24 cellular contexts compared by ENCODE assay signal in the genomic region with DNA sequence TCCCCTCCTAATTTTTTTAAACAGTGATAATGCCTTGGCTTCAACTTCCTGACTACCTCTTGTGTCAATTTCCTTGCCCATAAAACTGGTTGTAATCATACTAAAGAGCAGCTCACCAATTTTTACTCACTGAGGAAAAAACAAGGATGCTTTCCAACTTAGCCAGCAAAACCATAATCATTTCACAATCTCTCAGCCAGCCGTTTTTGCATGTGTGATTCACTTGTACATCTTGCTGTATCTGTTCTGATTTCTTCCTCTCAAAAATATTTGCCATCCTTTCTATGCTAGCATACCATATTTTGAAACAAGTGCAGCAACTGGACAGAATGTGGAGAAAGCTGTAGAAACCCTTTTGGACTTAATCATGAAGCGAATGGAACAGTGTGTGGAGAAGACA.
DNase-seq lines count a peak whose midpoint lies in the region; ATAC-seq, FAIRE-seq and TF ChIP-seq lines count a peak whose summit lies in the region.
"Had no signal": no experiment of that assay in that cellular context is flagged by ENCODE, and none has a peak within 500 bp of the region (broad histone marks: within the 10 kb centered on the region; RNA-seq: fewer than 3 reads in every experiment).

No MANE protein-coding gene starts in this region.

- H3K9me3 ChIP-seq in thyroid gland: no peaks in the 10 kb centered on the region
- H3K9me3 ChIP-seq in kidney (ENCODE audit: control insufficient read depth in 1 of 2, low read length in 2 of 2): no peaks in the 10 kb centered on the region
- H3K9me3 ChIP-seq: adrenal gland, Caco-2, gastrocnemius medialis had no signal

- no peaks in the 10 kb centered on the region for H3K4me1 ChIP-seq in thyroid gland
- H3K4me1 ChIP-seq in kidney (ENCODE audit: control insufficient read depth in 1 of 2, insufficient read depth in 1 of 2, low read depth in 1 of 2, low read length in 2 of 2): no peaks in the 10 kb centered on the region
- H3K4me1 ChIP-seq: adrenal gland, Caco-2, gastrocnemius medialis had no signal

- no peak overlapping the region for H3K4me3 ChIP-seq in thyroid gland (replicated peaks in 1 of 3)
- H3K4me3 ChIP-seq in kidney (ENCODE audit: low read length in 2 of 2): no peak overlapping the region
- H3K4me3 ChIP-seq: adrenal gland, gastrocnemius medialis, GM12878, SJSA1 had no signal

- intact Hi-C loops in thyroid gland (cut with DNase I) (no loop called here), kidney (cut with DNase I) (no loop called here)

- FAIRE-seq in kidney (lab: Jason Lieb, UNC): no peak
- FAIRE-seq: GM12878 had no signal

- H3K27ac ChIP-seq in thyroid gland (no peak overlapping the region), kidney (ENCODE audit: low read depth in 2 of 2, low read length in 2 of 2) (no peak overlapping the region)
- H3K27ac ChIP-seq: adrenal gland, gastrocnemius medialis, SJSA1 had no signal

- H3K9ac ChIP-seq in kidney (ENCODE audit: low read length in 2 of 2): no peak overlapping the region

- no peaks in the 10 kb centered on the region for H3K36me3 ChIP-seq in thyroid gland
- H3K36me3 ChIP-seq in kidney (ENCODE audit: control insufficient read depth in 1 of 2, insufficient read depth in 2 of 2, low read length in 2 of 2): no peaks in the 10 kb centered on the region
- H3K36me3 ChIP-seq: adrenal gland, gastrocnemius medialis, SJSA1 had no signal

- TF ChIP-seq POLR2A in thyroid gland (IDR thresholded peaks at IDR 0.05): no peak

- 86 to 93% methylated on average over 2 of the region's 2 CpGs for WGBS in thyroid gland, 2 donors

- TF ChIP-seq CTCF in omental fat pad (IDR thresholded peaks at IDR 0.05) (no peak), thyroid gland (IDR thresholded peaks at IDR 0.05) (no peak), kidney (IDR thresholded peaks at IDR 0.05; ENCODE audit: borderline replicate concordance, extremely low read depth, insufficient read depth) (no peak)

- peak; percentile 12 for DNase-seq in Ammon's horn (ENCODE audit: low spot score)
- peak; percentile 6 for DNase-seq in NCI-H226
- peak; percentile 53 for DNase-seq in fibroblast of gingiva (ENCODE audit: low read depth)
- no peak for DNase-seq in omental fat pad (ENCODE audit: low spot score)
- DNase-seq in kidney glomerular epithelial cell (lab: John Stamatoyannopoulos, UW): no peak
- no peak for DNase-seq in thyroid gland
- no peak for DNase-seq in kidney
- DNase-seq in NCI-H345 treated with DMSO at 0.1 percent for 48 hours (lab: John Stamatoyannopoulos, UW; ENCODE audit: unreplicated experiment): no peak
- DNase-seq: adrenal gland; Caco-2; cerebellar nuclear complex; effector memory CD8-positive, alpha-beta T cell; gastrocnemius medialis; left ventricle myocardium superior; NCI-H1436 treated with DMSO at 0.1 percent for 48 hours; NCI-H82; nucleus accumbens; PC-3; right cardiac atrium; trophoblast cell had no signal

- no peaks in the 10 kb centered on the region for H3K27me3 ChIP-seq in thyroid gland
- H3K27me3 ChIP-seq: adrenal gland, gastrocnemius medialis, SJSA1 had no signal

- peak; percentile 32 for ATAC-seq in omental fat pad (ENCODE audit: low FRiP score)
- ATAC-seq: activated CD4-positive, CD25-positive, alpha-beta regulatory T cell treated with anti-CD3 and anti-CD28 coated beads, Interleukin-2, amount 50 U/mL, for 24 hours; effector memory CD8-positive, alpha-beta T cell; gastrocnemius medialis; GM12878; left ventricle myocardium superior; PC-3; right cardiac atrium; stimulated activated memory B cell treated with anti-CD40 and anti-IgM and Interleukin-4, amounts not matched to agents 10 μg/mL and 1 μg/mL and 100 μg/mL, for 72 hours had no signal

Comparison
In these comparisons a context has a peak if more than half of its experiments do, and no peak if none do; other contexts are left out.
1. DNase-seq: peak in Ammon's horn (single experiment), NCI-H226 (single experiment) and fibroblast of gingiva (single experiment); none in omental fat pad (single experiment), kidney glomerular epithelial cell (single experiment), thyroid gland (0 of 2), kidney (single experiment) and NCI-H345 treated with DMSO at 0.1 percent for 48 hours (single experiment).